9 cellular contexts compared by ENCODE assay signal in genomic region chr16:17448640-17449638, GRCh38. TPM values are rescaled to one million over a fixed set of nuclear protein-coding genes. Genes with fewer than 3 reads are reported as not detected.
DNase-seq lines count a peak whose midpoint lies in the region; ATAC-seq and TF ChIP-seq lines count a peak whose summit lies in the region.
"Had no signal": no experiment of that assay in that cellular context is flagged by ENCODE, and none has a peak within 500 bp of the region (broad histone marks: within the 10 kb centered on the region; RNA-seq: fewer than 3 reads in every experiment).

No MANE protein-coding gene starts in this region.

- no peaks in the 10 kb centered on the region for H3K27me3 Mint-ChIP-seq in activated T-cell treated with anti-CD3 and anti-CD28 coated beads, Interleukin-2, amount 50 U/mL, for 24 hours

- H3K9ac ChIP-seq in BLaER1 = peak overlapping the region; percentile 48; the same call in 1 of the 2 replicates

- H3K36me3 ChIP-seq in BLaER1 = peaks cover 54% of the 10 kb centered on the region
- H3K36me3 ChIP-seq in left lung = no peaks in the 10 kb centered on the region

- H3K4me2 ChIP-seq in BLaER1 = peak overlapping the region; percentile 72

- H3K9me3 Mint-ChIP-seq in activated T-cell treated with anti-CD3 and anti-CD28 coated beads, Interleukin-2, amount 50 U/mL, for 24 hours = no peaks in the 10 kb centered on the region

- no peak overlapping the region for H3K4me3 Mint-ChIP-seq in activated T-cell treated with anti-CD3 and anti-CD28 coated beads, Interleukin-2, amount 50 U/mL, for 24 hours

- TF ChIP-seq CTCF in left lung (IDR thresholded peaks at IDR 0.05) (no peak), coronary artery (IDR thresholded peaks at IDR 0.05) (no peak)

- intact Hi-C loops in left lung (cut with DNase I) = no loop called here

- H3K27ac ChIP-seq in BLaER1 (peak overlapping the region; percentile 55), left lung (peak overlapping the region in 1 of 2 donors; percentile 84), coronary artery (no peak overlapping the region)

- H3K4me3 ChIP-seq in BLaER1 (no peak overlapping the region), left lung (no peak overlapping the region), coronary artery (no peak overlapping the region)

- H3K36me3 Mint-ChIP-seq in activated T-cell treated with anti-CD3 and anti-CD28 coated beads, Interleukin-2, amount 50 U/mL, for 24 hours (ENCODE audit: low read depth) = peaks cover 5% of the 10 kb centered on the region

- peaks cover 96% of the 10 kb centered on the region for H4K20me1 ChIP-seq in BLaER1

- H3K27ac Mint-ChIP-seq in activated T-cell treated with anti-CD3 and anti-CD28 coated beads, Interleukin-2, amount 50 U/mL, for 24 hours = peak overlapping the region; percentile 85

- peak; percentile 82 for ATAC-seq in left lung
- no peak for ATAC-seq in HG03039 (IDR thresholded peaks at IDR 0.05; ENCODE audit: unreplicated experiment)

- peak; percentile 92 for DNase-seq in MV-4-11 (lab: John Stamatoyannopoulos, UW)
- DNase-seq in activated T-cell treated with anti-CD3 and anti-CD28 coated beads, Interleukin-2, amount 50 U/mL, for 24 hours = peak; percentile 54
- peak; percentile 63 to 88 for DNase-seq in left lung
- DNase-seq in coronary artery (ENCODE audit: low spot score) = no peak
- no peak for DNase-seq in SK-N-DZ (ENCODE audit: low spot score)
- no peak for DNase-seq in islet precursor cell
- DNase-seq: NCI-H69 had no signal

- H3K4me1 ChIP-seq in BLaER1 (peaks cover 84% of the 10 kb centered on the region), left lung (peaks cover 0 to 50% of the 10 kb centered on the region in 2 donors)

- H3K9me3 ChIP-seq in BLaER1 (peaks cover under 1% of the 10 kb centered on the region; the same call in 1 of the 2 replicates), left lung (no peaks in the 10 kb centered on the region)

- peaks cover 44% of the 10 kb centered on the region for H3K4me1 Mint-ChIP-seq in activated T-cell treated with anti-CD3 and anti-CD28 coated beads, Interleukin-2, amount 50 U/mL, for 24 hours (ENCODE audit: low read depth)

- no peaks in the 10 kb centered on the region for H3K27me3 ChIP-seq in BLaER1
- H3K27me3 ChIP-seq in left lung = no peaks in the 10 kb centered on the region

RNA-seq across cellular contexts. Expression of gene XYLT1, which starts 21.8 kb away (rescaled TPM):
- total RNA-seq in left lung = 1 to 10 TPM; 7.3 to 7.5 TPM
- 1.6 TPM in 2 replicates for polyA plus RNA-seq in SK-N-DZ (2014; cell fraction: cytosol; rRNA removed)
- polyA plus RNA-seq in SK-N-DZ (2014; cell fraction: nucleus; rRNA removed) = 1.2 and 1.4 TPM in 2 replicates

Comparison
In these comparisons a context has a peak if more than half of its experiments do, and no peak if none do; other contexts are left out.
1. DNase-seq: peak in MV-4-11 (single experiment), activated T-cell treated with anti-CD3 and anti-CD28 coated beads, Interleukin-2, amount 50 U/mL, for 24 hours (single experiment) and left lung (2 of 2); none in coronary artery (single experiment), SK-N-DZ (single experiment) and islet precursor cell (single experiment).